Comparison of ENCODE assay signal across 12 cellular contexts in genomic region chr14:90512332-90512951, GRCh38.
A peak's percentile ranks its signal among the peaks of the same experiment; 100 is the strongest.
DNase-seq lines count a peak whose midpoint lies in the region; ATAC-seq, FAIRE-seq and TF ChIP-seq lines count a peak whose summit lies in the region.
"Had no signal": no experiment of that assay in that cellular context is flagged by ENCODE, and none has a peak within 500 bp of the region (broad histone marks: within the 10 kb centered on the region; RNA-seq: fewer than 3 reads in every experiment).

No MANE protein-coding gene starts in this region.

- H4K20me1 ChIP-seq in neural progenitor cell (ENCODE audit: low read depth) = no peaks in the 10 kb centered on the region

- no peak for TF ChIP-seq EP300 in A549 (IDR thresholded peaks at IDR 0.05)

- H3K27me3 Mint-ChIP-seq in glutamatergic neuron (ENCODE audit: unreplicated experiment) (peaks cover 6% of the 10 kb centered on the region), neural progenitor cell (ENCODE audit: insufficient read depth, low read depth) (peaks cover 4% of the 10 kb centered on the region)
- H3K27me3 Mint-ChIP-seq: activated naive CD8-positive, alpha-beta T cell had no signal

- H3K27me3 ChIP-seq in neural progenitor cell (no peaks in the 10 kb centered on the region), MG63 (no peaks in the 10 kb centered on the region)

- H3K36me3 Mint-ChIP-seq in glutamatergic neuron (ENCODE audit: unreplicated experiment) (no peaks in the 10 kb centered on the region), neural progenitor cell (no peaks in the 10 kb centered on the region)
- H3K36me3 Mint-ChIP-seq: activated naive CD8-positive, alpha-beta T cell; naive thymus-derived CD4-positive, alpha-beta T cell had no signal

- H3K9me3 ChIP-seq in A549 (no peaks in the 10 kb centered on the region), neural progenitor cell (ENCODE audit: low read depth) (no peaks in the 10 kb centered on the region), MG63 (no peaks in the 10 kb centered on the region)
- H3K9me3 ChIP-seq: spleen had no signal

- DNase-seq in A549 (ENCODE audit: low read depth in 1 of 2, low spot score in 1 of 2) (no peak), NCI-H748 treated with DMSO at 0.1 percent for 48 hours (lab: John Stamatoyannopoulos, UW) (peak; percentile 39), glutamatergic neuron (no peak), neural progenitor cell (ENCODE audit: low spot score) (no peak), midbrain (lab: John Stamatoyannopoulos, UW) (no peak), NCI-H128 (lab: John Stamatoyannopoulos, UW; ENCODE audit: unreplicated experiment) (no peak), MG63 (no peak)
- DNase-seq: naive thymus-derived CD4-positive, alpha-beta T cell; spleen had no signal

- H2AFZ ChIP-seq in neural progenitor cell (replicated peaks) = no peak overlapping the region

- no peaks in the 10 kb centered on the region for H3F3A ChIP-seq in neural progenitor cell (ENCODE audit: low read depth)

- TF ChIP-seq CTCF in A549 (IDR thresholded peaks at IDR 0.05) (no peak), glutamatergic neuron (IDR thresholded peaks at IDR 0.05; ENCODE audit: partially characterized antibody, unreplicated experiment) (no peak), neural progenitor cell (IDR thresholded peaks at IDR 0.05) (no peak)

- ATAC-seq in A549 (peak; percentile 2 to 42; a peak in 3 of 6 replicates), HG03025 (IDR thresholded peaks at IDR 0.05; ENCODE audit: low FRiP score, unreplicated experiment) (no peak)
- ATAC-seq: naive thymus-derived CD4-positive, alpha-beta T cell had no signal

- TF ChIP-seq RAD21 in A549 (conservative IDR thresholded peaks at IDR 0.05 in 1 of 2, IDR thresholded peaks at IDR 0.05 in 1 of 2) = no peak

- FAIRE-seq in A549 (lab: Jason Lieb, UNC) = no peak
- FAIRE-seq: urothelium cell line had no signal

- no peaks in the 10 kb centered on the region for H3K79me2 ChIP-seq in neural progenitor cell (ENCODE audit: low read depth)

- no peak overlapping the region for H3K9ac ChIP-seq in neural progenitor cell

- H3K27ac Mint-ChIP-seq in glutamatergic neuron (ENCODE audit: unreplicated experiment) (peak overlapping the region; percentile 48), neural progenitor cell (peak overlapping the region; percentile 93)
- H3K27ac Mint-ChIP-seq: activated naive CD8-positive, alpha-beta T cell; naive thymus-derived CD4-positive, alpha-beta T cell had no signal

- H3K27ac ChIP-seq in A549 (peak overlapping the region; percentile 60 to 81), neural progenitor cell (no peak overlapping the region)
- H3K27ac ChIP-seq: spleen had no signal

- CTCF ChIA-PET in A549 (lab: Yijun Ruan, JAX) = interaction anchor here (0.8 to 1.2 kb wide), 3 partner anchors 10 to 185 kb away, joined by 3 to 4 read pairs (median 3); no protein-coding TSS in a partner anchor

- H3K36me3 ChIP-seq in neural progenitor cell (no peaks in the 10 kb centered on the region), MG63 (no peaks in the 10 kb centered on the region)
- H3K36me3 ChIP-seq: spleen had no signal

- POLR2A ChIA-PET in A549 (lab: Yijun Ruan, JAX) = no interaction called here

- H3K4me3 Mint-ChIP-seq in glutamatergic neuron (ENCODE audit: unreplicated experiment) (no peak overlapping the region), neural progenitor cell (no peak overlapping the region)
- H3K4me3 Mint-ChIP-seq: activated naive CD8-positive, alpha-beta T cell; naive thymus-derived CD4-positive, alpha-beta T cell had no signal

- WGBS in A549 (ENCODE audit: missing lambda C conversion rate) = 24% methylated on average over 6 of the region's 10 CpGs

- H3K9me3 Mint-ChIP-seq in glutamatergic neuron (ENCODE audit: unreplicated experiment) (peaks cover 5% of the 10 kb centered on the region), neural progenitor cell (peaks cover 4% of the 10 kb centered on the region)
- H3K9me3 Mint-ChIP-seq: naive thymus-derived CD4-positive, alpha-beta T cell had no signal

- H3K4me3 ChIP-seq in A549 (no peak overlapping the region), neural progenitor cell (no peak overlapping the region), MG63 (no peak overlapping the region)
- H3K4me3 ChIP-seq: spleen had no signal

- H3K4me1 Mint-ChIP-seq in glutamatergic neuron (ENCODE audit: low read depth, unreplicated experiment) = peaks cover 17% of the 10 kb centered on the region
- peaks cover 41% of the 10 kb centered on the region for H3K4me1 Mint-ChIP-seq in neural progenitor cell

- TF ChIP-seq POLR2A in A549 (IDR thresholded peaks at IDR 0.05; ENCODE audit: low read length) = no peak

- H3K4me1 ChIP-seq in A549 = peaks cover 35% of the 10 kb centered on the region
- H3K4me1 ChIP-seq in neural progenitor cell = peaks cover 19% of the 10 kb centered on the region

- H3K4me2 ChIP-seq in A549 (peak overlapping the region; percentile 66), neural progenitor cell (peak overlapping the region; percentile 15)

TF ChIP-seq in A549, 52 proteins besides CTCF, POLR2A, EP300 and RAD21:
- TF ChIP-seq CEBPB (IDR thresholded peaks at IDR 0.05) (no peak), ZFP36 (IDR thresholded peaks at IDR 0.05; ENCODE audit: borderline replicate concordance, partially characterized antibody) (no peak), RNF2 (IDR thresholded peaks at IDR 0.05; ENCODE audit: borderline replicate concordance, low read depth) (no peak)
